8 cellular contexts compared by ENCODE assay signal in the genomic region with DNA sequence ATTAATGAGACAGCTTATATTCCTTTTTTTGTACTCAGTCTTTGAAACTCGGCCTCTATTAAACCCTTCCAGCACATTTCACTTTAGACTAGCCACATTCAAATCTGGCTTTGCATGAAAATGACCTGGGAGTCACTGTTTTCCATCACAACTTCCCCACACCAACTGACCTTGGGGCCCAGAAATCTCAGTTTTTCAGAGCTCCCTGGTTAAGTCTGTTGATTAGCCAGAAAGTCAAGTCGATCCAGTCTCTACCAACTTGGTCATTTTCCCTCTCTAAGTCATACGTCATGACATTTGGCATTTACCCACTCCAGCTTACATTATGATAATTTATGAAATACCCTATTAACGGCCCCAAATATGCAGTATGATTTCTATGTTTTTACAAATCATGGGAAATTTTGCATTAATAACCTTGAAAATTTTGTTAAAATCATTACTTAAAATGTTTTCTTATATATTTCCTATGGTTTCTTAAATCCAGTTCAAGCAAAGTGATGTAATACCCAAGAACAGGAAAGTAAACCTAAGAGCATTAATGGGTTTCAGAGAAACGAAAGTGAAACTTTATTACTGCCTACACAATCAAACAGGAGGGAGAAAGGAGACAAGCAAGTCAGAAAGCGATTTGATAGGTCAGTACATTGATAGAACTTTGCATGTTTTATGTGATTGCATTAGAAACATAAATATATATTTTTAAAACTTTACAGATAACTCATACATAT.
DNase-seq lines count a peak whose midpoint lies in the region; ATAC-seq and TF ChIP-seq lines count a peak whose summit lies in the region.

No MANE protein-coding gene starts in this region.

- peaks cover 19% of the 10 kb centered on the region for H3K4me1 Mint-ChIP-seq in activated T-cell treated with anti-CD3 and anti-CD28 coated beads, Interleukin-2, amount 50 U/mL, for 4 hours (ENCODE audit: low read depth)
- H3K4me1 Mint-ChIP-seq in endodermal cell = peaks cover 33% of the 10 kb centered on the region
- peaks cover 46% of the 10 kb centered on the region for H3K4me1 Mint-ChIP-seq in osteocyte (ENCODE audit: unreplicated experiment)

- TF ChIP-seq CTCF in endodermal cell (conservative IDR thresholded peaks at IDR 0.05) (no peak), osteocyte (IDR thresholded peaks at IDR 0.05) (no peak), BE2C (IDR thresholded peaks at IDR 0.05; ENCODE audit: low read depth, low read length) (no peak)

- peak overlapping the region; percentile 45 for H3K4me3 Mint-ChIP-seq in activated T-cell treated with anti-CD3 and anti-CD28 coated beads, Interleukin-2, amount 50 U/mL, for 4 hours
- H3K4me3 Mint-ChIP-seq in endodermal cell = no peak overlapping the region
- peak overlapping the region; percentile 44 for H3K4me3 Mint-ChIP-seq in osteocyte (ENCODE audit: unreplicated experiment)

- peaks cover 24% of the 10 kb centered on the region for H3K4me1 ChIP-seq in endodermal cell (ENCODE audit: control insufficient read depth, insufficient read depth, low read length)
- H3K4me1 ChIP-seq in BE2C = peaks cover 11% of the 10 kb centered on the region

- H3K4me3 ChIP-seq in endodermal cell (ENCODE audit: low read length) = no peak overlapping the region
- H3K4me3 ChIP-seq in BE2C (ENCODE audit: low read depth, low read length) = no peak overlapping the region

- no peaks in the 10 kb centered on the region for H3K9me3 Mint-ChIP-seq in activated T-cell treated with anti-CD3 and anti-CD28 coated beads, Interleukin-2, amount 50 U/mL, for 4 hours
- no peaks in the 10 kb centered on the region for H3K9me3 Mint-ChIP-seq in endodermal cell
- no peaks in the 10 kb centered on the region for H3K9me3 Mint-ChIP-seq in osteocyte (ENCODE audit: unreplicated experiment)

- peak in 1 of 2 donors; percentile 80 for ATAC-seq in activated T-cell treated with anti-CD3 and anti-CD28 coated beads, Interleukin-2, amount 50 U/mL, for 4 hours
- ATAC-seq in HG03066 (IDR thresholded peaks at IDR 0.05; ENCODE audit: low read depth, unreplicated experiment) = peak; percentile 74

- no peaks in the 10 kb centered on the region for H3K9me3 ChIP-seq in endodermal cell (ENCODE audit: control insufficient read depth, low read length)
- no peaks in the 10 kb centered on the region for H3K9me3 ChIP-seq in BE2C

- H3K36me3 Mint-ChIP-seq in activated T-cell treated with anti-CD3 and anti-CD28 coated beads, Interleukin-2, amount 50 U/mL, for 4 hours (ENCODE audit: insufficient read depth) = no peaks in the 10 kb centered on the region
- H3K36me3 Mint-ChIP-seq in endodermal cell (ENCODE audit: low read depth) (peaks cover 16% of the 10 kb centered on the region), osteocyte (ENCODE audit: unreplicated experiment) (peaks cover 6% of the 10 kb centered on the region)

- no peak for DNase-seq in activated T-cell treated with anti-CD3 and anti-CD28 coated beads, Interleukin-2, amount 50 U/mL, for 4 hours
- DNase-seq in activated T-cell treated with anti-CD3 and anti-CD28 coated beads, Interleukin-2, amount 50 U/mL, for 1 hour = no peak
- peak; percentile 82 for DNase-seq in RPMI7951 (ENCODE audit: low read depth)
- no peak for DNase-seq in endodermal cell
- DNase-seq in osteocyte (ENCODE audit: extremely low spot score, unreplicated experiment) = no peak
- no peak for DNase-seq in mesenteric fat pad (ENCODE audit: low spot score)
- DNase-seq in BE2C = no peak

- no peaks in the 10 kb centered on the region for H3K36me3 ChIP-seq in endodermal cell (ENCODE audit: control insufficient read depth, insufficient read depth, low read length)
- no peaks in the 10 kb centered on the region for H3K36me3 ChIP-seq in BE2C

- 83 to 90% methylated on average over 3 to 5 of the region's 6 CpGs for WGBS in endodermal cell (ENCODE audit: insufficient coverage in 1 of 2, insufficient read length in 1 of 2), 2 experiments

- no peak overlapping the region for H3K9ac ChIP-seq in endodermal cell (ENCODE audit: extremely low read depth, low read length, poor library complexity, severe bottlenecking)

- H3K27ac Mint-ChIP-seq in endodermal cell (peak overlapping the region; percentile 75), osteocyte (ENCODE audit: unreplicated experiment) (peak overlapping the region; percentile 95)

- H3K27me3 ChIP-seq in endodermal cell (ENCODE audit: control insufficient read depth, insufficient read depth, low read length, poor library complexity, severe bottlenecking) (no peaks in the 10 kb centered on the region), BE2C (no peaks in the 10 kb centered on the region)

- H3K27me3 Mint-ChIP-seq in activated T-cell treated with anti-CD3 and anti-CD28 coated beads, Interleukin-2, amount 50 U/mL, for 4 hours (ENCODE audit: low read depth) = no peaks in the 10 kb centered on the region
- H3K27me3 Mint-ChIP-seq in endodermal cell (ENCODE audit: insufficient read depth) (no peaks in the 10 kb centered on the region), osteocyte (ENCODE audit: unreplicated experiment) (no peaks in the 10 kb centered on the region)

- H3K27ac ChIP-seq in endodermal cell (ENCODE audit: low read depth, low read length) = no peak overlapping the region
